Comparison of ENCODE assay signal across 23 cellular contexts in the genomic region with DNA sequence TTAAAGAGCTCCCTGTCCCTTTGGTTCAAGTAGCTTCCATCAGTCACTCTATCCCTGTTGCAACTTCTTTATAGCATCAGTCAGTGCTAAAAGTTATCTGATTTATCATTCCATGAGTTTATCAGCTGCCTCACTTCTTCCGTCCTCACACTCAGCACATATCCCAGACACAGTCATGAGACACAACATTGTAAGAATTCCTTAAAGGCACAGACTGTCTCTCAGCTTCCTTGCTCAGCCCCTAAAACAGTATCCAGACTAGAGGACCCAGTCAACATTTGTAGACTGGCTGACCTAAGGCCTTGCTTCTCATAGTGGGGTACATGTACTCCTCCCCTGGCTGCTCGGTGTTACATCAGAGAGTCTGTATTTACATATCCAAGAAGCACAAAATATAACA.
"Had no signal": no experiment of that assay in that cellular context is flagged by ENCODE, and none has a peak within 500 bp of the region (broad histone marks: within the 10 kb centered on the region; RNA-seq: fewer than 3 reads in every experiment).

No MANE protein-coding gene starts in this region.

- H3K27ac ChIP-seq: heart right ventricle, left lung, neutrophil, pancreas, psoas muscle, right atrium auricular region, tibial artery had no signal

- H3K36me3 ChIP-seq: heart right ventricle, left lung, neutrophil, pancreas, right atrium auricular region, tibial artery had no signal

- H3K4me3 ChIP-seq: heart right ventricle, left lung, pancreas, psoas muscle, right atrium auricular region, tibial artery had no signal

- H3K9me3 ChIP-seq: neutrophil, pancreas, psoas muscle, right atrium auricular region, tibial artery had no signal

- H3K27me3 ChIP-seq: heart right ventricle, left lung, neutrophil, pancreas, right atrium auricular region, tibial artery had no signal

- DNase-seq: activated B cell treated with CpG ODN at 0.5 μM for 24 hours; activated CD4-positive, alpha-beta T cell treated with anti-CD3 and anti-CD28 coated beads for 36 hours; activated CD4-positive, alpha-beta T cell treated with anti-CD3 and anti-CD28 coated beads, Interleukin-2, amount 50 U/mL, for 4 hours; activated CD8-positive, alpha-beta memory T cell treated with anti-CD3 and anti-CD28 coated beads for 24 hours; activated CD8-positive, alpha-beta memory T cell treated with anti-CD3 and anti-CD28 coated beads, Interleukin-2, amount 50 U/mL, for 4 hours; activated naive CD4-positive, alpha-beta T cell treated with anti-CD3 and anti-CD28 coated beads for 36 hours; activated naive CD8-positive, alpha-beta T cell treated with anti-CD3 and anti-CD28 coated beads, Interleukin-2, amount 10 ng/mL, durations not matched to agents 7 days and 5 days; activated T-cell treated with anti-CD3 and anti-CD28 coated beads, Interleukin-2, amount 50 U/mL, for 48 hours; amygdala; effector memory CD4-positive, alpha-beta T cell; heart right ventricle; left lung; midbrain; natural killer cell; pancreas; psoas muscle; stimulated activated CD4-positive, alpha-beta T cell treated with anti-CD3 and anti-CD28 coated beads, Interleukin-1b, Interleukin-23, amount 100 ng/mL, for 48 hours; SW 1271; T-helper 17 cell; tibial artery had no signal

- H3K27ac Mint-ChIP-seq: activated B cell treated with CpG ODN at 0.5 μM for 24 hours; activated CD4-positive, alpha-beta T cell treated with anti-CD3 and anti-CD28 coated beads for 36 hours; activated naive CD4-positive, alpha-beta T cell treated with anti-CD3 and anti-CD28 coated beads for 36 hours; activated naive CD8-positive, alpha-beta T cell treated with anti-CD3 and anti-CD28 coated beads, Interleukin-2, amount 10 ng/mL, durations not matched to agents 7 days and 5 days; natural killer cell; stimulated activated naive CD8-positive, alpha-beta T cell treated with anti-CD3 and anti-CD28 coated beads, Interleukin-15, Interleukin-2, amounts not matched to agents 100 ng/mL and 50 ng/mL, for 24 hours; T-helper 17 cell had no signal

- H3K4me1 ChIP-seq: left lung, pancreas, psoas muscle, tibial artery had no signal

- ATAC-seq: activated CD4-positive, alpha-beta T cell treated with anti-CD3 and anti-CD28 coated beads for 36 hours; heart right ventricle; left lung; natural killer cell; pancreas; psoas muscle; T-helper 17 cell had no signal

- H3K4me3 Mint-ChIP-seq: activated B cell treated with CpG ODN at 0.5 μM for 24 hours; activated CD4-positive, alpha-beta T cell treated with anti-CD3 and anti-CD28 coated beads for 36 hours; activated naive CD4-positive, alpha-beta T cell treated with anti-CD3 and anti-CD28 coated beads for 36 hours; activated naive CD8-positive, alpha-beta T cell treated with anti-CD3 and anti-CD28 coated beads, Interleukin-2, amount 10 ng/mL, durations not matched to agents 7 days and 5 days; natural killer cell; stimulated activated naive CD8-positive, alpha-beta T cell treated with anti-CD3 and anti-CD28 coated beads, Interleukin-15, Interleukin-2, amounts not matched to agents 100 ng/mL and 50 ng/mL, for 24 hours; T-helper 17 cell had no signal

- H3K27me3 Mint-ChIP-seq: activated B cell treated with CpG ODN at 0.5 μM for 24 hours; activated CD4-positive, alpha-beta T cell treated with anti-CD3 and anti-CD28 coated beads for 36 hours; activated naive CD8-positive, alpha-beta T cell treated with anti-CD3 and anti-CD28 coated beads, Interleukin-2, amount 10 ng/mL, durations not matched to agents 7 days and 5 days; stimulated activated naive CD8-positive, alpha-beta T cell treated with anti-CD3 and anti-CD28 coated beads, Interleukin-15, Interleukin-2, amounts not matched to agents 100 ng/mL and 50 ng/mL, for 24 hours; T-helper 17 cell had no signal

- H3K4me1 Mint-ChIP-seq: activated B cell treated with CpG ODN at 0.5 μM for 24 hours; activated CD4-positive, alpha-beta T cell treated with anti-CD3 and anti-CD28 coated beads for 36 hours; activated naive CD8-positive, alpha-beta T cell treated with anti-CD3 and anti-CD28 coated beads, Interleukin-2, amount 10 ng/mL, durations not matched to agents 7 days and 5 days; natural killer cell; T-helper 17 cell had no signal

- H3K36me3 Mint-ChIP-seq: activated naive CD8-positive, alpha-beta T cell treated with anti-CD3 and anti-CD28 coated beads, Interleukin-2, amount 10 ng/mL, durations not matched to agents 7 days and 5 days had no signal
